22 cellular contexts compared by ENCODE assay signal in the genomic region with DNA sequence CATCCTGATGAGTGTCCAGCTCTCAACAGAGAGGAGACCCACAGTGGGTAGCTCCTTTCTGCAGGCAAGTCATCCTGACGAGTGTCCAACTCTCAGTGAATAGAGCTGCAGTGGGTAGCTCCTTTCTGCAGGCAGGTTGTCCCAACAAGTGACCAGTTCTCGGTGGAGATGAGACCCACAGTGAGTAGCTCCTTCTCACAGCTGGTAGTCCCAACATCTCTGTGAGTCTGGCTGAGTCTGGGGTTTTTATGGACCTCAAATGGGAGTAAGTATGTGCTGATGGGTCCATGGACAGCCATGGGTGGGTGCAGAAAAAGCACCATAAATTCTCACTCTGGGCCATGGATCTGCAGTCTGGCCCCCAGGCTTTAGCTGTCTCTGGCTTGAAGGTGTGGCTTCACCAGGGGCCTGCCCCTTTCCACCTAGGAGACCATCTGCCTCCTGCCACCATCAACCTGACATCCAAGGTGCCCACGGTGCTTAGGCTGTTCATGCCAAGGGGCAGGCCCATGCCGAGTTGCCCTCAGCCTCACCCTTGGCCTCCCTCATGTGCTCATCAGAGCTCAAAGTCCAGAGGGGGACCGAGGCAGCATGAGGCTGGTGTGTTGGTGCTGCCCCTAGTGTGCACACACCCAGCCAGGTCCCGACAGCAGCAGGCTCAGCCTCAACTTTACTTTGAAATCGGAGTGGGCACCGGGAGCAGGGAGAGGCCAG. TPM values are rescaled to one million over a fixed set of nuclear protein-coding genes. Genes with fewer than 3 reads are reported as not detected.
A peak's percentile ranks its signal among the peaks of the same experiment; 100 is the strongest.
DNase-seq lines count a peak whose midpoint lies in the region; ATAC-seq, FAIRE-seq and TF ChIP-seq lines count a peak whose summit lies in the region.
"Had no signal": no experiment of that assay in that cellular context is flagged by ENCODE, and none has a peak within 500 bp of the region (broad histone marks: within the 10 kb centered on the region; RNA-seq: fewer than 3 reads in every experiment).

No MANE protein-coding gene starts in this region.

- no peak overlapping the region for H3K4me2 ChIP-seq in BLaER1 treated with 17β-estradiol and CSF1 and Interleukin-3, amounts not matched to agents 10 nM and 100 nM
- H3K4me2 ChIP-seq in GM12878 (ENCODE audit: control insufficient read depth, insufficient read depth), result no peak overlapping the region
- H3K4me2 ChIP-seq in HepG2 (ENCODE audit: low read depth, low read length), result no peak overlapping the region

- RAD21 ChIA-PET in GM12878 (lab: Charles Lee; ENCODE audit: unreplicated experiment), result no interaction called here

- POLR2A ChIA-PET in HEK293 (lab: Yijun Ruan, JAX), result interaction anchor here (0.8 kb wide), 1 partner anchor 16 kb away, joined by 3 read pairs; the partner anchor contains the start of genes ATM and NPAT
- POLR2A ChIA-PET in GM12878 (lab: Charles Lee), result no interaction called here
- POLR2A ChIA-PET in HepG2 (lab: Yijun Ruan, JAX), result interaction anchor here (0.7 to 1.1 kb wide), 2 partner anchors 15 to 16 kb away, joined by 3 to 4 read pairs; partner anchors contain the start of genes ATM and NPAT
- POLR2A ChIA-PET in activated CD8-positive, alpha-beta T cell treated with anti-CD3 and anti-CD28 coated beads, Interleukin-2, amount 10 ng/mL, durations not matched to agents 7 days and 5 days (lab: Charles Lee), result interaction anchor here (0.9 kb wide), 2 partner anchors 15 to 17 kb away, joined by 3 to 4 read pairs; partner anchors contain the start of genes ATM and NPAT

- H3K4me3 Mint-ChIP-seq in activated CD8-positive, alpha-beta T cell treated with anti-CD3 and anti-CD28 coated beads, Interleukin-2, amount 10 ng/mL, durations not matched to agents 7 days and 5 days, result no peak overlapping the region
- H3K4me3 Mint-ChIP-seq: IgD-negative memory B cell had no signal

- H3K79me2 ChIP-seq in GM12878 (ENCODE audit: control insufficient read depth, insufficient read depth, low read length) (peaks cover 47% of the 10 kb centered on the region), HepG2 (ENCODE audit: insufficient read depth, low read length) (peaks cover 16% of the 10 kb centered on the region)

- TF ChIP-seq RAD21 in GM12878 (IDR thresholded peaks at IDR 0.05; ENCODE audit: insufficient read depth, low read depth, low read length), result no peak
- no peak for TF ChIP-seq RAD21 in HepG2 (CRISPR knock-in tag; IDR thresholded peaks at IDR 0.05)

- peaks cover 0 to 4% (median 0%) of the 10 kb centered on the region in 11 experiments; a peak in 2 of 22 replicates for H3K27me3 ChIP-seq in BLaER1 treated with 17β-estradiol and CSF1 and Interleukin-3, amounts not matched to agents 10 nM and 100 nM
- H3K27me3 ChIP-seq in GM12878 (replicated peaks in 1 of 2; ENCODE audit: control insufficient read depth in 2 of 2, insufficient read depth in 2 of 2, low read length in 1 of 2) (no peaks in the 10 kb centered on the region), HepG2 (ENCODE audit: control insufficient read depth in 1 of 2, insufficient read depth in 2 of 2, low read length in 2 of 2) (no peaks in the 10 kb centered on the region)
- H3K27me3 ChIP-seq: Peyer's patch, SJCRH30 had no signal

- TF ChIP-seq CTCF in HEK293 (tag by site-specific recombination; IDR thresholded peaks at IDR 0.05) (no peak), GM12878 (IDR thresholded peaks at IDR 0.05 in 2 of 3, conservative IDR thresholded peaks at IDR 0.05 in 1 of 3; ENCODE audit: control insufficient read depth in 2 of 3, extremely low read depth in 1 of 3, insufficient read depth in 1 of 3, low read depth in 3 of 3, low read length in 3 of 3) (no peak), HepG2 (CRISPR knock-in tag; IDR thresholded peaks at IDR 0.05) (0 out of 2 replicates have a peak, but pooled peaks have one; percentile 9)

- no peak overlapping the region for H3K27ac Mint-ChIP-seq in activated CD8-positive, alpha-beta T cell treated with anti-CD3 and anti-CD28 coated beads, Interleukin-2, amount 10 ng/mL, durations not matched to agents 7 days and 5 days
- H3K27ac Mint-ChIP-seq: IgD-negative memory B cell had no signal

- H2AFZ ChIP-seq in GM12878 (ENCODE audit: control insufficient read depth, low read depth, low read length), result no peak overlapping the region
- no peak overlapping the region for H2AFZ ChIP-seq in HepG2 (ENCODE audit: low read length)

- peaks cover 0 to 4% (median 0%) of the 10 kb centered on the region in 11 experiments; a peak in 3 of 22 replicates for H4K20me1 ChIP-seq in BLaER1 treated with 17β-estradiol and CSF1 and Interleukin-3, amounts not matched to agents 10 nM and 100 nM
- H4K20me1 ChIP-seq in GM12878 (ENCODE audit: control insufficient read depth, insufficient read depth), result no peaks in the 10 kb centered on the region
- H4K20me1 ChIP-seq in HepG2 (ENCODE audit: insufficient read depth, low read length), result no peaks in the 10 kb centered on the region

- peaks cover 0 to 19% (median 7%) of the 10 kb centered on the region in 10 experiments; a peak in 11 of 20 replicates for H3K4me1 ChIP-seq in BLaER1 treated with 17β-estradiol and CSF1 and Interleukin-3, amounts not matched to agents 10 nM and 100 nM
- H3K4me1 ChIP-seq in HEK293 (ENCODE audit: control insufficient read depth, insufficient read depth, low read length) (no peaks in the 10 kb centered on the region), GM12878 (ENCODE audit: control insufficient read depth, insufficient read depth, low read length) (no peaks in the 10 kb centered on the region), HepG2 (ENCODE audit: insufficient read depth, low read length) (0 out of 2 replicates have a peak, but pooled peaks cover 6% of the 10 kb centered on the region)
- H3K4me1 ChIP-seq: Peyer's patch, SJCRH30 had no signal

- no peak for TF ChIP-seq EP300 in GM12878 (IDR thresholded peaks at IDR 0.05; ENCODE audit: borderline replicate concordance in 1 of 2, control insufficient read depth in 1 of 2, low read depth in 2 of 2, low read length in 2 of 2)
- no peak for TF ChIP-seq EP300 in HepG2 (IDR thresholded peaks at IDR 0.05; ENCODE audit: low read depth in 2 of 2, low read length in 2 of 2)
- no peak for TF ChIP-seq EP300 in HepG2 (CRISPR knock-in tag; IDR thresholded peaks at IDR 0.05; ENCODE audit: borderline replicate concordance)

- peaks cover 98% of the 10 kb centered on the region for H3K36me3 Mint-ChIP-seq in activated CD8-positive, alpha-beta T cell treated with anti-CD3 and anti-CD28 coated beads, Interleukin-2, amount 10 ng/mL, durations not matched to agents 7 days and 5 days (ENCODE audit: low read depth)

- H3K4me3 ChIP-seq in BLaER1 treated with 17β-estradiol and CSF1 and Interleukin-3, amounts not matched to agents 10 nM and 100 nM, result peak overlapping the region in 9 of 10 experiments; percentile 29 to 54 (median 40); a peak in 18 of 20 replicates
- H3K4me3 ChIP-seq in HEK293 (ENCODE audit: low read depth, low read length) (no peak overlapping the region), GM12878 (no peak overlapping the region), HepG2 (replicated peaks in 1 of 3; ENCODE audit: insufficient read depth in 1 of 3, low read depth in 2 of 3, low read length in 3 of 3) (no peak overlapping the region)
- H3K4me3 ChIP-seq: Peyer's patch, SJCRH30 had no signal

- peaks cover 89 to 100% (median 99%) of the 10 kb centered on the region in 11 experiments for H3K9me3 ChIP-seq in BLaER1 treated with 17β-estradiol and CSF1 and Interleukin-3, amounts not matched to agents 10 nM and 100 nM (replicated peaks in 1 of 11)
- H3K9me3 ChIP-seq in HEK293 (ENCODE audit: control insufficient read depth, insufficient read depth, low read depth, low read length) (no peaks in the 10 kb centered on the region), GM12878 (replicated peaks; ENCODE audit: control insufficient read depth, insufficient read depth, low read length) (peaks cover 56% of the 10 kb centered on the region), HepG2 (ENCODE audit: low read length) (no peaks in the 10 kb centered on the region)

- H3K27ac ChIP-seq in BLaER1 treated with 17β-estradiol and CSF1 and Interleukin-3, amounts not matched to agents 10 nM and 100 nM, result no peak overlapping the region
- H3K27ac ChIP-seq in HEK293 (ENCODE audit: extremely low read depth, low read depth, low read length) (no peak overlapping the region), GM12878 (ENCODE audit: control insufficient read depth, insufficient read depth) (no peak overlapping the region), HepG2 (ENCODE audit: extremely low read length, insufficient read depth, low read length) (no peak overlapping the region)
- H3K27ac ChIP-seq: Peyer's patch, SJCRH30 had no signal

- WGBS in GM12878 (ENCODE audit: insufficient coverage, insufficient replicate concordance, low lambda C conversion rate, missing lambda C conversion rate), result 90% methylated on average over 8 of the region's 8 CpGs
- WGBS in HepG2 (ENCODE audit: low lambda C conversion rate), result 30% methylated on average over 2 of the region's 8 CpGs

- no peak overlapping the region for H3K9ac ChIP-seq in BLaER1 treated with 17β-estradiol and CSF1 and Interleukin-3, amounts not matched to agents 10 nM and 100 nM
- H3K9ac ChIP-seq in GM12878 (ENCODE audit: control insufficient read depth, insufficient read depth, low read length) (no peak overlapping the region), HepG2 (ENCODE audit: insufficient read depth, low read depth, low read length) (no peak overlapping the region)

- peaks cover 19% of the 10 kb centered on the region for H3K9me3 Mint-ChIP-seq in activated CD8-positive, alpha-beta T cell treated with anti-CD3 and anti-CD28 coated beads, Interleukin-2, amount 10 ng/mL, durations not matched to agents 7 days and 5 days (ENCODE audit: insufficient read depth)

- BruUV-seq in GM12878 (replicated peaks; lab: Mats Ljungman, UMichigan) (no TSS peak), HepG2 (replicated peaks; lab: Mats Ljungman, UMichigan) (no TSS peak)

- ATAC-seq in GM12878, result no peak; the same call in 2 of the 3 replicates
- peak; percentile 65 for ATAC-seq in HepG2
- ATAC-seq in activated CD8-positive, alpha-beta T cell treated with anti-CD3 and anti-CD28 coated beads, Interleukin-2, amount 10 ng/mL, durations not matched to agents 7 days and 5 days, result no peak
- no peak for ATAC-seq in Right ventricle myocardium inferior
- ATAC-seq: HCT116 had no signal

- in situ Hi-C loops in GM12878 (cut with MboI) (no loop called here), HepG2 (cut with HindIII; ENCODE audit: extremely low pct_ligation_motif_present, low pct_unique_long_range_greater_than_20kb) (no loop called here)

- FAIRE-seq in GM12878 (lab: Jason Lieb, UNC), result no peak
- no peak for FAIRE-seq in HepG2 (lab: Jason Lieb, UNC)
- FAIRE-seq: A204.1, GM18507 had no signal

- SMC1A ChIA-PET in GM12878 (lab: Charles Lee; ENCODE audit: uncharacterized antibody, unreplicated experiment), result interaction anchor here (0.6 to 1.0 kb wide), 3 partner anchors 13 to 186 kb away, joined by 3 read pairs; no protein-coding TSS in a partner anchor

- peaks cover 86 to 100% (median 100%) of the 10 kb centered on the region in 11 experiments for H3K36me3 ChIP-seq in BLaER1 treated with 17β-estradiol and CSF1 and Interleukin-3, amounts not matched to agents 10 nM and 100 nM
- H3K36me3 ChIP-seq in HEK293 (ENCODE audit: control insufficient read depth in 2 of 2, insufficient read depth in 1 of 2, low read length in 2 of 2) (peaks cover 8 to 83% of the 10 kb centered on the region in 2 experiments; a peak in 2 of 3 replicates), GM12878 (ENCODE audit: control insufficient read depth in 2 of 2, insufficient read depth in 2 of 2, low read length in 1 of 2) (peaks cover 31 to 58% of the 10 kb centered on the region in 2 experiments), HepG2 (replicated peaks in 1 of 2; ENCODE audit: control insufficient read depth in 1 of 2, insufficient read depth in 2 of 2, low read length in 2 of 2) (peaks cover 13 to 33% of the 10 kb centered on the region in 2 experiments)

- DNase-seq in GM12878 (ENCODE audit: low read depth, low spot score), result no peak
- no peak for DNase-seq in HepG2 (ENCODE audit: low spot score)
- no peak for DNase-seq in activated CD8-positive, alpha-beta T cell treated with anti-CD3 and anti-CD28 coated beads, Interleukin-2, amount 10 ng/mL, durations not matched to agents 7 days and 5 days
- no peak for DNase-seq in activated CD4-positive, alpha-beta T cell treated with anti-CD3 and anti-CD28 coated beads, Interleukin-2, amount 50 U/mL, for 4 hours
- no peak for DNase-seq in Right ventricle myocardium inferior (ENCODE audit: missing footprints)
- DNase-seq: DMS79 treated with DMSO at 0.1 percent for 48 hours; GOT3; Karpas-422; NCI-H1048; NCI-H1417 treated with DMSO at 0.1 percent for 48 hours; NCI-H187; NCI-H69; NK-92 treated with Interleukin-12 subunit alpha and Interleukin-12 subunit beta, amount 100 ng/mL, for 24 hours; Peyer's patch; SJCRH30; T-helper 1 cell had no signal

- H3K4me1 Mint-ChIP-seq in activated CD8-positive, alpha-beta T cell treated with anti-CD3 and anti-CD28 coated beads, Interleukin-2, amount 10 ng/mL, durations not matched to agents 7 days and 5 days (ENCODE audit: low read depth), result peaks cover 12% of the 10 kb centered on the region

- intact Hi-C loops in GM12878 (cut with micrococcal nuclease; ENCODE audit: unreplicated experiment) (no loop called here), HepG2 (cut with micrococcal nuclease; ENCODE audit: unreplicated experiment) (no loop called here), Right ventricle myocardium inferior (cut with DNase I) (no loop called here)

- TF ChIP-seq POLR2A in GM12878 (IDR thresholded peaks at IDR 0.05; ENCODE audit: low read depth, low read length), result peak; percentile 56; the same call in 1 of the 2 replicates
- TF ChIP-seq POLR2A in HepG2 (IDR thresholded peaks at IDR 0.05; ENCODE audit: insufficient read depth in 1 of 2, low read depth in 2 of 2, low read length in 2 of 2), result no peak

- H3K27me3 Mint-ChIP-seq in activated CD8-positive, alpha-beta T cell treated with anti-CD3 and anti-CD28 coated beads, Interleukin-2, amount 10 ng/mL, durations not matched to agents 7 days and 5 days (ENCODE audit: low read depth), result no peaks in the 10 kb centered on the region
- H3K27me3 Mint-ChIP-seq: IgD-negative memory B cell had no signal

- CTCF ChIA-PET in HEK293 (lab: Yijun Ruan, JAX) (no interaction called here), GM12878 (lab: Yijun Ruan, JAX) (no interaction called here), HepG2 (lab: Yijun Ruan, JAX; ENCODE audit: low intra/inter-chr PET ratio, low total read pairs) (no interaction called here)
- CTCF ChIA-PET in activated CD8-positive, alpha-beta T cell treated with anti-CD3 and anti-CD28 coated beads, Interleukin-2, amount 10 ng/mL, durations not matched to agents 7 days and 5 days (lab: Charles Lee), result no interaction called here

RNA-seq across cellular contexts. Expression of gene NPAT, which starts 15.3 kb away (rescaled TPM):
- 104 and 106 TPM in 2 replicates for total RNA-seq in GM12878 (2013; cell fraction: nucleolus; rRNA removed)
- total RNA-seq in GM12878 (2014; rRNA removed) (17.9 and 19.9 TPM in 2 replicates), GM12878 (2014; rRNA removed; fragmentation: Illumina TruSeq; extraction: Trizol) (31.6 and 32.8 TPM in 2 replicates), GM12878 (2021) (21.1 and 22.7 TPM in 2 replicates), HepG2 (2016; rRNA removed; fragmentation: Illumina TruSeq; extraction: Trizol) (11.2 and 16.8 TPM in 2 replicates), Right ventricle myocardium inferior (7.4 TPM)
- polyA plus RNA-seq in GM12878 (2011; ENCODE audit: low read depth), result 3.7 TPM
- polyA plus RNA-seq in GM12878 (2011; rRNA removed) (19.4 and 27.1 TPM in 2 replicates), GM12878 (2014; fragmentation: Illumina TruSeq; extraction: Trizol) (22.7 and 26.4 TPM in 2 replicates), GM12878 (2014; fragmentation: Nextera tagmentation; extraction: Ambion mirVana) (1 to 10 TPM; 7.5 to 9.8 TPM), GM12878 (2014; rRNA removed) (13.5 and 15.7 TPM in 2 replicates), GM12878 (2016; fragmentation: Nextera tagmentation; extraction: Ambion mirVana) (10 to 100 TPM; 20.9 to 23.7 TPM), HepG2 (2011; rRNA removed) (3.5 and 4.4 TPM in 2 replicates)
- 8.4 and 8.9 TPM in 2 replicates for polyA plus RNA-seq in GM12878 (2011; cell fraction: cytosol; rRNA removed)
- polyA plus RNA-seq in GM12878 (2011; cell fraction: nucleus; rRNA removed), result 14.0 and 16.3 TPM in 2 replicates
- polyA plus RNA-seq in GM12878 (2012), result 6.6 and 11.2 TPM in 2 replicates
- polyA minus RNA-seq in GM12878 (2011; rRNA and poly(A)+ RNA removed), result 34.6 and 50.3 TPM in 2 replicates
- 11.4 and 12.4 TPM in 2 replicates for polyA minus RNA-seq in GM12878 (2011; cell fraction: cytosol; rRNA and poly(A)+ RNA removed)
- 22.7 and 27.8 TPM in 2 replicates for polyA minus RNA-seq in GM12878 (2011; cell fraction: nucleus; rRNA and poly(A)+ RNA removed)
- 3.0 and 3.6 TPM in 2 replicates for total RNA-seq in HepG2 (2016; cell fraction: cytosol; rRNA removed; fragmentation: Illumina TruSeq; extraction: Trizol; ENCODE audit: low read depth)
- 11.0 and 16.0 TPM in 2 replicates for total RNA-seq in HepG2 (2016; cell fraction: insoluble cytoplasmic fraction; rRNA removed; fragmentation: Illumina TruSeq; extraction: Trizol)
- total RNA-seq in HepG2 (2016; cell fraction: membrane; rRNA removed; fragmentation: Illumina TruSeq; extraction: Trizol), result 5.2 and 6.0 TPM in 2 replicates
- 14.8 and 18.0 TPM in 2 replicates for total RNA-seq in HepG2 (2016; cell fraction: nucleus; rRNA removed; fragmentation: Illumina TruSeq; extraction: Trizol)
- 1.6 and 2.5 TPM in 2 replicates for polyA plus RNA-seq in HepG2 (2011; cell fraction: cytosol; rRNA removed)
- polyA plus RNA-seq in HepG2 (2011; cell fraction: nucleus; rRNA removed), result 4.4 and 4.5 TPM in 2 replicates
- 3.2 and 4.8 TPM in 2 replicates for polyA plus RNA-seq in HepG2 (2012)
- 0.24 and 0.34 TPM in 2 replicates for polyA plus RNA-seq in HepG2 (2016; cell fraction: cytosol; fragmentation: Illumina TruSeq; extraction: Trizol; ENCODE audit: low read depth)
- 10.1 TPM in 2 replicates for polyA plus RNA-seq in HepG2 (2016; cell fraction: insoluble cytoplasmic fraction; fragmentation: Illumina TruSeq; extraction: Trizol; ENCODE audit: low read depth)
- polyA plus RNA-seq in HepG2 (2016; cell fraction: membrane; fragmentation: Illumina TruSeq; extraction: Trizol; ENCODE audit: low read depth), result 0.60 and 0.72 TPM in 2 replicates
- polyA plus RNA-seq in HepG2 (2016; cell fraction: nucleus; fragmentation: Illumina TruSeq; extraction: Trizol; ENCODE audit: insufficient read depth, low read depth), result 13.1 and 17.1 TPM in 2 replicates
- polyA minus RNA-seq in HepG2 (2011; rRNA and poly(A)+ RNA removed; ENCODE audit: low replicate concordance), result 10.1 and 20.2 TPM in 2 replicates
- 6.4 and 7.4 TPM in 2 replicates for polyA minus RNA-seq in HepG2 (2011; cell fraction: cytosol; rRNA and poly(A)+ RNA removed)
- 26.0 and 33.7 TPM in 2 replicates for polyA minus RNA-seq in HepG2 (2011; cell fraction: nucleus; rRNA and poly(A)+ RNA removed)
- total RNA-seq in activated CD8-positive, alpha-beta T cell treated with anti-CD3 and anti-CD28 coated beads, Interleukin-2, amount 10 ng/mL, durations not matched to agents 7 days and 5 days, result 10 to 100 TPM; 46.7 to 57.2 TPM

RNA-seq across cellular contexts. Expression of gene ATM, which starts 15.7 kb away (rescaled TPM):
- 988 and 998 TPM in 2 replicates for total RNA-seq in GM12878 (2013; cell fraction: nucleolus; rRNA removed)
- total RNA-seq in GM12878 (2014; rRNA removed), result 56.1 and 57.5 TPM in 2 replicates
- total RNA-seq in GM12878 (2014; rRNA removed; fragmentation: Illumina TruSeq; extraction: Trizol), result 84.6 and 91.5 TPM in 2 replicates
- 53.7 and 58.4 TPM in 2 replicates for total RNA-seq in GM12878 (2021)
- 40.3 TPM for polyA plus RNA-seq in GM12878 (2011; ENCODE audit: low read depth)
- 90.7 and 168 TPM in 2 replicates for polyA plus RNA-seq in GM12878 (2011; rRNA removed)
- 27.5 and 35.1 TPM in 2 replicates for polyA plus RNA-seq in GM12878 (2011; cell fraction: cytosol; rRNA removed)
- polyA plus RNA-seq in GM12878 (2011; cell fraction: nucleus; rRNA removed), result 123 and 184 TPM in 2 replicates
- polyA plus RNA-seq in GM12878 (2012), result 60.6 and 61.4 TPM in 2 replicates
- 45.0 and 70.6 TPM in 2 replicates for polyA plus RNA-seq in GM12878 (2014; fragmentation: Illumina TruSeq; extraction: Trizol)
- 10 to 100 TPM; 10.0 to 10.5 TPM for polyA plus RNA-seq in GM12878 (2014; fragmentation: Nextera tagmentation; extraction: Ambion mirVana)
- polyA plus RNA-seq in GM12878 (2014; rRNA removed), result 26.8 and 35.5 TPM in 2 replicates
- 10 to 100 TPM; 14.6 to 19.5 TPM for polyA plus RNA-seq in GM12878 (2016; fragmentation: Nextera tagmentation; extraction: Ambion mirVana)
- polyA minus RNA-seq in GM12878 (2011; rRNA and poly(A)+ RNA removed), result 120 and 136 TPM in 2 replicates
- polyA minus RNA-seq in GM12878 (2011; cell fraction: cytosol; rRNA and poly(A)+ RNA removed), result 40.5 and 55.9 TPM in 2 replicates
- polyA minus RNA-seq in GM12878 (2011; cell fraction: nucleus; rRNA and poly(A)+ RNA removed), result 184 and 361 TPM in 2 replicates
- 61.1 and 71.6 TPM in 2 replicates for total RNA-seq in HepG2 (2016; rRNA removed; fragmentation: Illumina TruSeq; extraction: Trizol)
- total RNA-seq in HepG2 (2016; cell fraction: cytosol; rRNA removed; fragmentation: Illumina TruSeq; extraction: Trizol; ENCODE audit: low read depth), result 43.6 and 66.5 TPM in 2 replicates
- 64.7 and 69.5 TPM in 2 replicates for total RNA-seq in HepG2 (2016; cell fraction: insoluble cytoplasmic fraction; rRNA removed; fragmentation: Illumina TruSeq; extraction: Trizol)
- total RNA-seq in HepG2 (2016; cell fraction: membrane; rRNA removed; fragmentation: Illumina TruSeq; extraction: Trizol), result 41.9 and 47.7 TPM in 2 replicates
- 142 and 164 TPM in 2 replicates for total RNA-seq in HepG2 (2016; cell fraction: nucleus; rRNA removed; fragmentation: Illumina TruSeq; extraction: Trizol)
- 39.5 and 40.0 TPM in 2 replicates for polyA plus RNA-seq in HepG2 (2011; rRNA removed)
- 11.0 and 21.3 TPM in 2 replicates for polyA plus RNA-seq in HepG2 (2011; cell fraction: cytosol; rRNA removed)
- 67.8 and 83.9 TPM in 2 replicates for polyA plus RNA-seq in HepG2 (2011; cell fraction: nucleus; rRNA removed)
- polyA plus RNA-seq in HepG2 (2012), result 24.1 and 34.9 TPM in 2 replicates
- polyA plus RNA-seq in HepG2 (2016; cell fraction: cytosol; fragmentation: Illumina TruSeq; extraction: Trizol; ENCODE audit: low read depth), result 2.1 and 2.6 TPM in 2 replicates
- 35.5 and 37.3 TPM in 2 replicates for polyA plus RNA-seq in HepG2 (2016; cell fraction: insoluble cytoplasmic fraction; fragmentation: Illumina TruSeq; extraction: Trizol; ENCODE audit: low read depth)
- 4.3 and 5.2 TPM in 2 replicates for polyA plus RNA-seq in HepG2 (2016; cell fraction: membrane; fragmentation: Illumina TruSeq; extraction: Trizol; ENCODE audit: low read depth)
- 118 and 119 TPM in 2 replicates for polyA plus RNA-seq in HepG2 (2016; cell fraction: nucleus; fragmentation: Illumina TruSeq; extraction: Trizol; ENCODE audit: insufficient read depth, low read depth)
- 51.6 and 65.8 TPM in 2 replicates for polyA minus RNA-seq in HepG2 (2011; rRNA and poly(A)+ RNA removed; ENCODE audit: low replicate concordance)
- 24.1 and 39.3 TPM in 2 replicates for polyA minus RNA-seq in HepG2 (2011; cell fraction: cytosol; rRNA and poly(A)+ RNA removed)
- 500 and 521 TPM in 2 replicates for polyA minus RNA-seq in HepG2 (2011; cell fraction: nucleus; rRNA and poly(A)+ RNA removed)
- total RNA-seq in activated CD8-positive, alpha-beta T cell treated with anti-CD3 and anti-CD28 coated beads, Interleukin-2, amount 10 ng/mL, durations not matched to agents 7 days and 5 days, result 100 to 1,000 TPM; 206 to 214 TPM
- total RNA-seq in Right ventricle myocardium inferior, result 24.9 TPM

Comparison
In these comparisons a context has a peak if more than half of its experiments do, and no peak if none do; other contexts are left out.
1. H3K4me3 ChIP-seq: peak in BLaER1 treated with 17β-estradiol and CSF1 and Interleukin-3, amounts not matched to agents 10 nM and 100 nM (9 of 10); none in HEK293 (single experiment), GM12878 (single experiment) and HepG2 (0 of 3).